In the genomic region with DNA sequence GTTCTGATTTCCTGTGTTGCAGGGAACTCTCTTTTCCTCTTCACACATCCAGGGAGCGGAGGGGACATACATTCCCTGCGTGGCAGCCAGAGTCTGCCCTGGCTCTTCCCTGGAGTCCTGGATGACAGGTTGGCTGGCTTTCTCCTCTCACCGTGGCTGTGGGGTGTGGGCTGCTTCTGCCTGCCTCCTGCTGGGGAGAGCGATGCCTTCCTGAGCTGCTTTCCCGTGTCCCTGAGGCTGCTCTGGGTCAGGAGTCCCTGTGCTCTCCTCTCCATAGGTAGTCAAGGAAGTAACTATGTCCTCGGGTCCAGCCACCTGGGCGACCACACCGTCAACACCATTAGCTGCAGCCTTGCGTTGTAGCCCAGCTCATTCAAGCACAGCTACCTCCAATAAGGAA, we compare ENCODE assay signal across 1 cellular context.
TF ChIP-seq lines count a peak whose summit lies in the region.

No MANE protein-coding gene starts in this region.

TF ChIP-seq in GM23338, 12 proteins besides CTCF, POLR2A, EP300 and RAD21 (continued from another document):
- no peak for TF ChIP-seq REST (IDR thresholded peaks at IDR 0.05; ENCODE audit: unreplicated experiment)
